In genomic region chr10:124997791-124998623, GRCh38 we compare ENCODE assay signal across 16 cellular contexts. TPM values are rescaled to one million over a fixed set of nuclear protein-coding genes. Genes with fewer than 3 reads are reported as not detected.
DNase-seq lines count a peak whose midpoint lies in the region; ATAC-seq and TF ChIP-seq lines count a peak whose summit lies in the region.
"Had no signal": no experiment of that assay in that cellular context is flagged by ENCODE, and none has a peak within 500 bp of the region (broad histone marks: within the 10 kb centered on the region; RNA-seq: fewer than 3 reads in every experiment).

No MANE protein-coding gene starts in this region.

- H3K9me3 Mint-ChIP-seq in activated T-cell treated with anti-CD3 and anti-CD28 coated beads, Interleukin-2, amount 50 U/mL, for 4 hours: no peaks in the 10 kb centered on the region
- no peaks in the 10 kb centered on the region for H3K9me3 Mint-ChIP-seq in activated CD4-positive, alpha-beta T cell treated with anti-CD3 and anti-CD28 coated beads, Interleukin-2, amount 10 ng/mL, durations not matched to agents 24 days and 14 days
- H3K9me3 Mint-ChIP-seq: naive B cell; stimulated activated memory B cell treated with anti-CD40 and anti-IgM and Interleukin-4, amounts not matched to agents 10 μg/mL and 1 μg/mL and 100 μg/mL, for 72 hours had no signal

- H3K4me1 ChIP-seq in left lung (peaks cover 23 to 30% of the 10 kb centered on the region in 2 donors), thoracic aorta (ENCODE audit: control insufficient read depth in 1 of 2, low read depth in 2 of 2) (peaks cover 40 to 66% of the 10 kb centered on the region in 2 donors)

- H3K36me3 ChIP-seq in left lung (peaks cover 0 to 100% of the 10 kb centered on the region in 2 donors), thoracic aorta (peaks cover 40% of the 10 kb centered on the region)

- H3K9me3 ChIP-seq in left lung (no peaks in the 10 kb centered on the region), thoracic aorta (no peaks in the 10 kb centered on the region)

- H3K4me3 Mint-ChIP-seq in activated T-cell treated with anti-CD3 and anti-CD28 coated beads, Interleukin-2, amount 50 U/mL, for 4 hours: no peak overlapping the region
- H3K4me3 Mint-ChIP-seq in activated CD4-positive, alpha-beta T cell treated with anti-CD3 and anti-CD28 coated beads, Interleukin-2, amount 10 ng/mL, durations not matched to agents 24 days and 14 days: no peak overlapping the region
- H3K4me3 Mint-ChIP-seq: stimulated activated memory B cell treated with anti-CD40 and anti-IgM and Interleukin-4, amounts not matched to agents 10 μg/mL and 1 μg/mL and 100 μg/mL, for 72 hours had no signal

- H3K27ac ChIP-seq in left lung (no peak overlapping the region), thoracic aorta (peak overlapping the region; percentile 92 to 97)
- H3K27ac ChIP-seq: KMS-11 had no signal

- H3K27me3 Mint-ChIP-seq in activated T-cell treated with anti-CD3 and anti-CD28 coated beads, Interleukin-2, amount 50 U/mL, for 4 hours (ENCODE audit: low read depth): peaks cover 1% of the 10 kb centered on the region
- no peaks in the 10 kb centered on the region for H3K27me3 Mint-ChIP-seq in activated CD4-positive, alpha-beta T cell treated with anti-CD3 and anti-CD28 coated beads, Interleukin-2, amount 10 ng/mL, durations not matched to agents 24 days and 14 days
- H3K27me3 Mint-ChIP-seq: naive B cell had no signal

- no peak overlapping the region for H3K27ac Mint-ChIP-seq in activated CD4-positive, alpha-beta T cell treated with anti-CD3 and anti-CD28 coated beads, Interleukin-2, amount 10 ng/mL, durations not matched to agents 24 days and 14 days
- H3K27ac Mint-ChIP-seq: stimulated activated memory B cell treated with anti-CD40 and anti-IgM and Interleukin-4, amounts not matched to agents 10 μg/mL and 1 μg/mL and 100 μg/mL, for 72 hours had no signal

- ATAC-seq in activated T-cell treated with anti-CD3 and anti-CD28 coated beads, Interleukin-2, amount 50 U/mL, for 4 hours: no peak
- ATAC-seq in left lung (no peak), thoracic aorta (ENCODE audit: insufficient number of reproducible peaks, low FRiP score, low read depth) (no peak), HG03039 (IDR thresholded peaks at IDR 0.05; ENCODE audit: unreplicated experiment) (no peak)
- ATAC-seq: SK-N-SH treated with all-trans-retinoic acid at 6 μM for 48 hours; stimulated activated memory B cell treated with anti-CD40 and anti-IgM and Interleukin-4, amounts not matched to agents 10 μg/mL and 1 μg/mL and 100 μg/mL, for 72 hours had no signal

- no peak overlapping the region for H3K4me3 ChIP-seq in left lung
- H3K4me3 ChIP-seq in thoracic aorta: no peak overlapping the region

- intact Hi-C loops in left lung (cut with DNase I): no loop called here
- intact Hi-C loops in activated CD4-positive, alpha-beta T cell treated with anti-CD3 and anti-CD28 coated beads, Interleukin-2, amount 10 ng/mL, durations not matched to agents 24 days and 14 days (cut with micrococcal nuclease): no loop called here

- TF ChIP-seq CTCF in left lung (IDR thresholded peaks at IDR 0.05) (no peak), thoracic aorta (IDR thresholded peaks at IDR 0.05) (no peak)

- DNase-seq in activated T-cell treated with anti-CD3 and anti-CD28 coated beads, Interleukin-2, amount 50 U/mL, for 1 hour: peak; percentile 12
- DNase-seq in activated T-cell treated with anti-CD3 and anti-CD28 coated beads, Interleukin-2, amount 50 U/mL, for 4 hours: no peak
- peak; percentile 49 for DNase-seq in activated CD8-positive, alpha-beta memory T cell treated with anti-CD3 and anti-CD28 coated beads, Interleukin-2, amount 50 U/mL, for 48 hours
- DNase-seq in left lung: peak; percentile 33 to 67
- no peak for DNase-seq in thoracic aorta (ENCODE audit: low spot score)
- no peak for DNase-seq in activated gamma-delta T cell treated with Interleukin-2 at 50 U/mL for 16 hours
- no peak for DNase-seq in activated CD4-positive, alpha-beta T cell treated with anti-CD3 and anti-CD28 coated beads, Interleukin-2, amount 10 ng/mL, durations not matched to agents 24 days and 14 days
- DNase-seq: effector memory CD4-positive, alpha-beta T cell; foreskin melanocyte; GOT3; naive B cell; NCI-H1436 treated with DMSO at 0.1 percent for 48 hours had no signal

- H3K4me1 Mint-ChIP-seq in activated T-cell treated with anti-CD3 and anti-CD28 coated beads, Interleukin-2, amount 50 U/mL, for 4 hours (ENCODE audit: low read depth): no peaks in the 10 kb centered on the region
- no peaks in the 10 kb centered on the region for H3K4me1 Mint-ChIP-seq in activated CD4-positive, alpha-beta T cell treated with anti-CD3 and anti-CD28 coated beads, Interleukin-2, amount 10 ng/mL, durations not matched to agents 24 days and 14 days
- H3K4me1 Mint-ChIP-seq: naive B cell; stimulated activated memory B cell treated with anti-CD40 and anti-IgM and Interleukin-4, amounts not matched to agents 10 μg/mL and 1 μg/mL and 100 μg/mL, for 72 hours had no signal

- H3K27me3 ChIP-seq in left lung (no peaks in the 10 kb centered on the region), thoracic aorta (replicated peaks; ENCODE audit: insufficient read depth) (no peaks in the 10 kb centered on the region)

- no peaks in the 10 kb centered on the region for H3K36me3 Mint-ChIP-seq in activated T-cell treated with anti-CD3 and anti-CD28 coated beads, Interleukin-2, amount 50 U/mL, for 4 hours (ENCODE audit: insufficient read depth)
- no peaks in the 10 kb centered on the region for H3K36me3 Mint-ChIP-seq in activated CD4-positive, alpha-beta T cell treated with anti-CD3 and anti-CD28 coated beads, Interleukin-2, amount 10 ng/mL, durations not matched to agents 24 days and 14 days (ENCODE audit: low read depth)
- H3K36me3 Mint-ChIP-seq: naive B cell; stimulated activated memory B cell treated with anti-CD40 and anti-IgM and Interleukin-4, amounts not matched to agents 10 μg/mL and 1 μg/mL and 100 μg/mL, for 72 hours had no signal

RNA-seq across cellular contexts. Expression of gene ZRANB1, which starts 56.1 kb away (rescaled TPM):
- total RNA-seq in activated T-cell treated with anti-CD3 and anti-CD28 coated beads, Interleukin-2, amount 50 U/mL, for 4 hours: 10 to 100 TPM; 12.4 to 13.3 (median 13.0) TPM
- total RNA-seq in left lung (10 to 100 TPM; 15.3 to 15.5 TPM), thoracic aorta (10 to 100 TPM; 30.1 to 30.9 TPM)
- 14.9 and 15.5 TPM in 2 replicates for total RNA-seq in activated CD4-positive, alpha-beta T cell treated with anti-CD3 and anti-CD28 coated beads, Interleukin-2, amount 10 ng/mL, durations not matched to agents 24 days and 14 days

Comparison
In these comparisons a context has a peak if more than half of its experiments do, and no peak if none do; other contexts are left out.
1. DNase-seq: peak in activated T-cell treated with anti-CD3 and anti-CD28 coated beads, Interleukin-2, amount 50 U/mL, for 1 hour (single experiment), activated CD8-positive, alpha-beta memory T cell treated with anti-CD3 and anti-CD28 coated beads, Interleukin-2, amount 50 U/mL, for 48 hours (single experiment) and left lung (2 of 2); none in activated T-cell treated with anti-CD3 and anti-CD28 coated beads, Interleukin-2, amount 50 U/mL, for 4 hours (single experiment), thoracic aorta (single experiment), activated gamma-delta T cell treated with Interleukin-2 at 50 U/mL for 16 hours (single experiment) and activated CD4-positive, alpha-beta T cell treated with anti-CD3 and anti-CD28 coated beads, Interleukin-2, amount 10 ng/mL, durations not matched to agents 24 days and 14 days (single experiment).
2. H3K27ac ChIP-seq: peak in thoracic aorta (2 of 2); none in left lung (0 of 2).